8 cellular contexts compared by ENCODE assay signal in genomic region chr12:107929436-107929835, GRCh38.
A peak's percentile ranks its signal among the peaks of the same experiment; 100 is the strongest.
DNase-seq lines count a peak whose midpoint lies in the region; ATAC-seq and TF ChIP-seq lines count a peak whose summit lies in the region.

No MANE protein-coding gene starts in this region.

- H3K36me3 ChIP-seq in gastroesophageal sphincter, result no peaks in the 10 kb centered on the region

- TF ChIP-seq CTCF in AG04450 (IDR thresholded peaks at IDR 0.05; ENCODE audit: low read depth, low read length), result peak; percentile 26
- TF ChIP-seq CTCF in HFF-Myc (IDR thresholded peaks at IDR 0.05; ENCODE audit: low read depth, low read length, missing control alignments), result peak; percentile 5
- peak in 1 of 4 experiments; percentile 30 for TF ChIP-seq CTCF in gastroesophageal sphincter (IDR thresholded peaks at IDR 0.05)

- TF ChIP-seq EP300 in gastroesophageal sphincter (IDR thresholded peaks at IDR 0.05), result no peak

- peak; percentile 31 for ATAC-seq in gastroesophageal sphincter
- ATAC-seq in GM18505 (IDR thresholded peaks at IDR 0.05; ENCODE audit: unreplicated experiment), result no peak
- no peak for ATAC-seq in HG02840 (IDR thresholded peaks at IDR 0.05; ENCODE audit: low FRiP score, unreplicated experiment)

- POLR2A ChIA-PET in AG04450 (lab: Yijun Ruan, JAX), result no interaction called here

- peaks cover 0 to 10% (median 0%) of the 10 kb centered on the region in 3 donors for H3K4me1 ChIP-seq in gastroesophageal sphincter

- TF ChIP-seq POLR2A in gastroesophageal sphincter (IDR thresholded peaks at IDR 0.05) (no peak), GM18505 (IDR thresholded peaks at IDR 0.05; ENCODE audit: borderline replicate concordance, extremely low read depth, insufficient read depth, insufficient read length) (no peak)

- H3K27ac ChIP-seq in AG04450 (ENCODE audit: low read depth, low read length) (no peak overlapping the region), gastroesophageal sphincter (no peak overlapping the region)

- WGBS in gastroesophageal sphincter (ENCODE audit: low coverage in 1 of 2), 2 donors, result 20 to 34% methylated on average over 7 to 10 of the region's 12 CpGs

- H3K4me3 ChIP-seq in AG04450 (ENCODE audit: low read depth, low read length) (no peak overlapping the region), HFF-Myc (replicated peaks; ENCODE audit: low read depth, low read length) (no peak overlapping the region), gastroesophageal sphincter (no peak overlapping the region)

- H3K27me3 ChIP-seq in AG04450 (ENCODE audit: control insufficient read depth, insufficient read depth, low read length) (no peaks in the 10 kb centered on the region), gastroesophageal sphincter (peaks cover 24% of the 10 kb centered on the region)

- CTCF ChIA-PET in AG04450 (lab: Charles Lee), result interaction anchor here (1.1 to 1.9 kb wide), 2 partner anchors 44 to 254 kb away, joined by 4 to 15 read pairs; no protein-coding TSS in a partner anchor

- DNase-seq in AG04450 (ENCODE audit: low read depth, low spot score), result no peak
- DNase-seq in HFF-Myc (ENCODE audit: extremely low read depth, low read depth), result peak; percentile 12
- DNase-seq in RPMI8226, result peak; percentile 63
- no peak for DNase-seq in NCI-H128 (lab: John Stamatoyannopoulos, UW; ENCODE audit: unreplicated experiment)
- no peak for DNase-seq in SKM-1 treated with dmso at 0.1 percent for 144 hours (lab: John Stamatoyannopoulos, UW; ENCODE audit: unreplicated experiment)

- H3K9me3 ChIP-seq in AG04450 (ENCODE audit: control insufficient read depth, insufficient read depth, low read length) (no peaks in the 10 kb centered on the region), gastroesophageal sphincter (no peaks in the 10 kb centered on the region)

Comparison
In these comparisons a context has a peak if more than half of its experiments do, and no peak if none do; other contexts are left out.
1. DNase-seq: peak in HFF-Myc (single experiment) and RPMI8226 (single experiment); none in AG04450 (single experiment), NCI-H128 (single experiment) and SKM-1 treated with dmso at 0.1 percent for 144 hours (single experiment).